In the genomic region with DNA sequence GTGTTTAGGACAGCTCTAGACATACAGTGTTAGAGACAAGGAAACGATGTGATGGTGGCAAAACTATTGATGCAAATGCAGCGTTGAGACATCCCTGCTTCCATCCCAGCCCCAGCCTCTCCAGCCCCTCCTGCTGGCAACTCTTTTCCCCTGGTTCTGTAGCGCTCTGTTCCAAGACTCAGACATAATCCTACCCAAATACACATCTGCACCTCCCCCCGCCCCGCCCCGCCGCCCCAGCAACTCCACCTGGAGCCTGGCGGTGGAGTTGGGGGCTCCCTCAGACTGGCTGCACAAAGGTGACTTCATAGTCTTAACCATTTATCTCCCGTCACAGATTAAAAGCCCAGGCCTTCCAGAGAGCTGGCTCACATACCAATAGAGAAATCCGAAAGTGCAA, we compare ENCODE assay signal across 12 cellular contexts. TPM values are rescaled to one million over a fixed set of nuclear protein-coding genes. Genes with fewer than 3 reads are reported as not detected.
DNase-seq lines count a peak whose midpoint lies in the region; ATAC-seq and TF ChIP-seq lines count a peak whose summit lies in the region.
"Had no signal": no experiment of that assay in that cellular context is flagged by ENCODE, and none has a peak within 500 bp of the region (broad histone marks: within the 10 kb centered on the region; RNA-seq: fewer than 3 reads in every experiment).

No MANE protein-coding gene starts in this region.

- no peak overlapping the region for H3K4me3 Mint-ChIP-seq in T-helper 17 cell
- H3K4me3 Mint-ChIP-seq in activated CD4-positive, alpha-beta memory T cell treated with anti-CD3 and anti-CD28 coated beads, Interleukin-2, amount 10 ng/mL, durations not matched to agents 7 days and 5 days = no peak overlapping the region

- in situ Hi-C loops in astrocyte of the cerebellum (cut with HindIII; ENCODE audit: low sequenced_read_pairs) = no loop called here

- DNase-seq in NCI-H2227 (lab: John Stamatoyannopoulos, UW; ENCODE audit: unreplicated experiment) (peak; percentile 36), NCI-H2227 treated with DMSO at 0.1 percent for 48 hours (lab: John Stamatoyannopoulos, UW) (no peak), astrocyte of the cerebellum (ENCODE audit: low read depth) (no peak), iPS DF 6.9 (ENCODE audit: low read depth, low spot score) (peak; percentile 61), T-helper 17 cell (no peak)
- DNase-seq in activated CD4-positive, alpha-beta memory T cell treated with anti-CD3 and anti-CD28 coated beads, Interleukin-2, amount 10 ng/mL, durations not matched to agents 7 days and 5 days = no peak
- no peak for DNase-seq in effector CD4-positive, alpha-beta T cell
- DNase-seq: foreskin melanocyte, NCI-H1092 treated with DMSO at 0.1 percent for 48 hours, psoas muscle had no signal

- no peaks in the 10 kb centered on the region for H3K36me3 ChIP-seq in iPS DF 6.9 (ENCODE audit: control insufficient read depth, insufficient read depth, low read length)
- no peaks in the 10 kb centered on the region for H3K36me3 ChIP-seq in thymus (ENCODE audit: control insufficient read depth, insufficient read depth)

- ATAC-seq in T-helper 17 cell = no peak
- ATAC-seq: psoas muscle had no signal

- H3K27ac ChIP-seq in iPS DF 6.9 (ENCODE audit: low read length) (no peak overlapping the region), thymus (ENCODE audit: low read depth) (peak overlapping the region; percentile 5)
- H3K27ac ChIP-seq: psoas muscle had no signal

- H3K36me3 Mint-ChIP-seq in T-helper 17 cell (ENCODE audit: low read depth) = no peaks in the 10 kb centered on the region
- no peaks in the 10 kb centered on the region for H3K36me3 Mint-ChIP-seq in activated CD4-positive, alpha-beta memory T cell treated with anti-CD3 and anti-CD28 coated beads, Interleukin-2, amount 10 ng/mL, durations not matched to agents 7 days and 5 days (ENCODE audit: low read depth)

- H3K4me1 ChIP-seq in iPS DF 6.9 (ENCODE audit: control insufficient read depth, insufficient read depth, low read length) (peaks cover 1% of the 10 kb centered on the region; the same call in 1 of the 2 replicates), thymus (ENCODE audit: control insufficient read depth, insufficient read depth, low read length) (no peaks in the 10 kb centered on the region)
- H3K4me1 ChIP-seq: psoas muscle had no signal

- no peaks in the 10 kb centered on the region for H3K4me1 Mint-ChIP-seq in T-helper 17 cell
- H3K4me1 Mint-ChIP-seq in activated CD4-positive, alpha-beta memory T cell treated with anti-CD3 and anti-CD28 coated beads, Interleukin-2, amount 10 ng/mL, durations not matched to agents 7 days and 5 days = no peaks in the 10 kb centered on the region

- H3K9me3 ChIP-seq in iPS DF 6.9 (ENCODE audit: control insufficient read depth, insufficient read depth, low read length) (no peaks in the 10 kb centered on the region), thymus (ENCODE audit: control insufficient read depth) (no peaks in the 10 kb centered on the region), T-helper 17 cell (ENCODE audit: control insufficient read depth, low read length, poor library complexity, severe bottlenecking) (no peaks in the 10 kb centered on the region)
- H3K9me3 ChIP-seq: psoas muscle had no signal

- POLR2A ChIA-PET in activated CD4-positive, alpha-beta memory T cell treated with anti-CD3 and anti-CD28 coated beads, Interleukin-2, amount 10 ng/mL, durations not matched to agents 7 days and 5 days (lab: Charles Lee) = no interaction called here

- WGBS in iPS DF 6.9 (ENCODE audit: insufficient coverage, insufficient read length) = no CpG with 5 or more reads among the region's 10 CpGs
- 68% methylated on average over 10 of the region's 10 CpGs for WGBS in thymus

- TF ChIP-seq CTCF in astrocyte of the cerebellum (IDR thresholded peaks at IDR 0.05; ENCODE audit: low read depth, low read length, missing control alignments) = peak; percentile 54

- no peaks in the 10 kb centered on the region for H3K27me3 Mint-ChIP-seq in T-helper 17 cell
- H3K27me3 Mint-ChIP-seq in activated CD4-positive, alpha-beta memory T cell treated with anti-CD3 and anti-CD28 coated beads, Interleukin-2, amount 10 ng/mL, durations not matched to agents 7 days and 5 days = peaks cover 5% of the 10 kb centered on the region

- CTCF ChIA-PET in activated CD4-positive, alpha-beta memory T cell treated with anti-CD3 and anti-CD28 coated beads, Interleukin-2, amount 10 ng/mL, durations not matched to agents 7 days and 5 days (lab: Charles Lee) = no interaction called here

- no peaks in the 10 kb centered on the region for H3K27me3 ChIP-seq in iPS DF 6.9 (ENCODE audit: control insufficient read depth, insufficient read depth, low read length)
- H3K27me3 ChIP-seq in thymus (ENCODE audit: control insufficient read depth, insufficient read depth) = no peaks in the 10 kb centered on the region

- H3K4me3 ChIP-seq in astrocyte of the cerebellum (ENCODE audit: low read depth, low read length) (no peak overlapping the region), iPS DF 6.9 (ENCODE audit: low read length) (no peak overlapping the region), thymus (ENCODE audit: low read length) (no peak overlapping the region)
- H3K4me3 ChIP-seq: psoas muscle had no signal

- H3K9me3 Mint-ChIP-seq in activated CD4-positive, alpha-beta memory T cell treated with anti-CD3 and anti-CD28 coated beads, Interleukin-2, amount 10 ng/mL, durations not matched to agents 7 days and 5 days = no peaks in the 10 kb centered on the region

- H3K27ac Mint-ChIP-seq in T-helper 17 cell = no peak overlapping the region
- no peak overlapping the region for H3K27ac Mint-ChIP-seq in activated CD4-positive, alpha-beta memory T cell treated with anti-CD3 and anti-CD28 coated beads, Interleukin-2, amount 10 ng/mL, durations not matched to agents 7 days and 5 days
- H3K27ac Mint-ChIP-seq: activated T-helper 2 cell treated with anti-CD3 and anti-CD28 coated beads, Interferon-gamma antibody, Interleukin-2, Interleukin-4, amounts not matched to agents 10 μg/mL and 5 μg/mL and 100 μg/mL, durations not matched to agents 14 hours and 24 hours and 36 hours had no signal

RNA-seq across cellular contexts. Expression of a gene that starts 7.2 kb away (rescaled TPM):
- polyA plus RNA-seq in thymus = 15.8 TPM
- total RNA-seq in T-helper 17 cell = 10 to 100 TPM; 17.2 to 19.2 TPM
- total RNA-seq in activated CD4-positive, alpha-beta memory T cell treated with anti-CD3 and anti-CD28 coated beads, Interleukin-2, amount 10 ng/mL, durations not matched to agents 7 days and 5 days = 10 to 100 TPM; 18.0 to 18.6 TPM

Comparison
In these comparisons a context has a peak if more than half of its experiments do, and no peak if none do; other contexts are left out.
1. DNase-seq: peak in NCI-H2227 (single experiment) and iPS DF 6.9 (single experiment); none in NCI-H2227 treated with DMSO at 0.1 percent for 48 hours (single experiment), astrocyte of the cerebellum (single experiment), T-helper 17 cell (0 of 3), activated CD4-positive, alpha-beta memory T cell treated with anti-CD3 and anti-CD28 coated beads, Interleukin-2, amount 10 ng/mL, durations not matched to agents 7 days and 5 days (single experiment) and effector CD4-positive, alpha-beta T cell (single experiment).